ENCODE assay signal across 8 cellular contexts in the genomic region with DNA sequence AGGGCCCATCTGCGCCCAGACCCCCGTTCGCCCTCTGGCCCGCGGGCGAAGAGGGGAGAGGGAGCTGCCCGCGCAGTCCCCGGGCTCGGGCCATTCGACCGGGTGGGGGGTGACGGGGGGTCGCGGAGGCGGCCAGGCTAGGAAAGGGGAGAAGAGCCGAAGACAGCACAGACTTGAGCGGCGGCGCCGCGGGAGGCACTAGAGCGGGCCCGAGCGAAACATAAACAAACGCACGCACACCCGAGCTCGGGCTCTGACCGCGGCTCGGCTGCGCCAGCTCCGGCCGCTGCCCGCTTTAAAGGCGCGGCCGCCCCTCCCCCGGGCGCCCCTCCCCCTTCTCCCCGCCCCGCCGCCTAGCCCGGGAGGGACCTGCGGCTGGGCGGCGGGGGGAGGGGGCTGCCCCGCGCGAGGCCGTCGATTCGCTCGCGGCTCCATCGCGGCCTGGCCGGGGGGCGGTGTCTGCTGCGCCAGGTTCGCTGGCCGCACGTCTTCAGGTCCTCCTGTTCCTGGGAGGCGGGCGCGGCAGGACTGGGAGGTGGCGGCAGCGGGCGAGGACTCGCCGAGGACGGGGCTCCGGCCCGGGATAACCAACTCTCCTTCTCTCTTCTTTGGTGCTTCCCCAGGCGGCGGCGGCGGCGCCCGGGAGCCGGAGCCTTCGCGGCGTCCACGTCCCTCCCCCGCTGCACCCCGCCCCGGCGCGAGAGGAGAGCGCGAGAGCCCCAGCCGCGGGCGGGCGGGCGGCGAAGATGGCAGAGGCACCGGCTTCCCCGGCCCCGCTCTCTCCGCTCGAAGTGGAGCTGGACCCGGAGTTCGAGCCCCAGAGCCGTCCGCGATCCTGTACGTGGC. TPM values are rescaled to one million over a fixed set of nuclear protein-coding genes. Genes with fewer than 3 reads are reported as not detected.
DNase-seq lines count a peak whose midpoint lies in the region; ATAC-seq, FAIRE-seq and TF ChIP-seq lines count a peak whose summit lies in the region.

A gene (plus strand): TSS at position 455 of the 846 bp plus-strand sequence. CDS start 292 bp downstream, at position 747.

- ATAC-seq in GM19463 (IDR thresholded peaks at IDR 0.05; ENCODE audit: unreplicated experiment), result peak; percentile 23
- peak; percentile 59 for ATAC-seq in lung (ENCODE audit: insufficient read depth, low FRiP score)

- no peaks in the 10 kb centered on the region for H3K36me3 ChIP-seq in ACC112 (ENCODE audit: insufficient read depth, low read length)
- no peaks in the 10 kb centered on the region for H3K36me3 ChIP-seq in effector memory CD4-positive, alpha-beta T cell (ENCODE audit: control insufficient read depth, insufficient read depth, low read length)
- no peaks in the 10 kb centered on the region for H3K36me3 ChIP-seq in lung (ENCODE audit: control insufficient read depth in 2 of 2, insufficient read depth in 2 of 2, low read length in 2 of 2)

- peaks cover 20% of the 10 kb centered on the region for H3K4me1 ChIP-seq in ACC112 (ENCODE audit: control insufficient read depth, insufficient read depth, low read length, unreplicated experiment)
- peaks cover 24% of the 10 kb centered on the region for H3K4me1 ChIP-seq in effector memory CD4-positive, alpha-beta T cell (ENCODE audit: control insufficient read depth, insufficient read depth, low read length, poor library complexity, severe bottlenecking)
- H3K4me1 ChIP-seq in lung (ENCODE audit: control insufficient read depth in 2 of 2, insufficient read depth in 2 of 2, low read length in 2 of 2), result peaks cover 5 to 7% of the 10 kb centered on the region in 2 donors

- H3K27ac ChIP-seq in ACC112 (ENCODE audit: low read depth, low read length) (peak within 1 kb of the TSS; percentile 91), lung (ENCODE audit: low read depth in 1 of 2, low read length in 1 of 2) (peak within 1 kb of the TSS; percentile 99)
- peak within 1 kb of the TSS; percentile 79 for H3K27ac ChIP-seq in effector memory CD4-positive, alpha-beta T cell (ENCODE audit: insufficient read depth, low read length, poor library complexity, severe bottlenecking)

- no peak for TF ChIP-seq CTCF in lung (IDR thresholded peaks at IDR 0.05; ENCODE audit: control extremely low read depth, extremely low read depth)

- no peak for FAIRE-seq in GM19239 (lab: Jason Lieb, UNC)

- DNase-seq in NCI-H748 (lab: John Stamatoyannopoulos, UW; ENCODE audit: unreplicated experiment), result peak; percentile 94
- DNase-seq in effector memory CD4-positive, alpha-beta T cell, result peak; percentile 66 to 72 (median 67)
- peak; percentile 92 for DNase-seq in lung (ENCODE audit: low spot score)
- DNase-seq in stimulated activated CD4-positive, alpha-beta T cell treated with anti-CD3 and anti-CD28 coated beads, TNF-alpha, amount 100 ng/mL, for 4 hours (ENCODE audit: low read depth in 3 of 3), result peak; percentile 29 to 41 (median 35)
- no peak for DNase-seq in GM19239 (ENCODE audit: insufficient read length, low spot score)

- CTCF ChIA-PET in activated CD8-positive, alpha-beta memory T cell treated with anti-CD3 and anti-CD28 coated beads for 36 hours (lab: Charles Lee), result interaction anchor here (1.2 to 1.3 kb wide), 2 partner anchors 223 to 322 kb away, joined by 3 to 4 read pairs; no protein-coding TSS in a partner anchor

- WGBS in lung, 2 donors, result 0 to 2% methylated on average over 65 to 110 of the region's 110 CpGs

- H2AFZ ChIP-seq in ACC112 (ENCODE audit: low read length, unreplicated experiment), result peak within 1 kb of the TSS; percentile 54

- H3K27me3 ChIP-seq in ACC112 (ENCODE audit: insufficient read depth, low read length) (no peaks in the 10 kb centered on the region), lung (ENCODE audit: control insufficient read depth, insufficient read depth) (no peaks in the 10 kb centered on the region)
- H3K27me3 ChIP-seq in effector memory CD4-positive, alpha-beta T cell (replicated peaks; ENCODE audit: control insufficient read depth, insufficient read depth, low read length, poor library complexity, severe bottlenecking), result no peaks in the 10 kb centered on the region

- H3K79me2 ChIP-seq in ACC112 (ENCODE audit: control insufficient read depth, insufficient read depth, low read length, unreplicated experiment), result peaks cover 38% of the 10 kb centered on the region

- H3K9me3 ChIP-seq in effector memory CD4-positive, alpha-beta T cell (ENCODE audit: control insufficient read depth, low read length), result no peaks in the 10 kb centered on the region
- H3K9me3 ChIP-seq in lung (ENCODE audit: control insufficient read depth in 2 of 2, insufficient read depth in 1 of 2, low read length in 1 of 2), result no peaks in the 10 kb centered on the region

- POLR2A ChIA-PET in activated CD8-positive, alpha-beta memory T cell treated with anti-CD3 and anti-CD28 coated beads for 36 hours (lab: Charles Lee), result interaction anchor here (1.0 to 1.4 kb wide), 4 partner anchors 7 to 322 kb away, joined by 4 to 5 read pairs (median 4); no protein-coding TSS in a partner anchor

- H3K4me3 ChIP-seq in ACC112 (ENCODE audit: low read depth, low read length) (peak within 1 kb of the TSS; percentile 99), lung (peak within 1 kb of the TSS; percentile 87)
- peak within 1 kb of the TSS; percentile 91 for H3K4me3 ChIP-seq in effector memory CD4-positive, alpha-beta T cell (ENCODE audit: insufficient read depth, low read depth, low read length, poor library complexity, severe bottlenecking)

RNA-seq across cellular contexts. Expression of the gene that starts here (rescaled TPM):
- total RNA-seq in activated CD8-positive, alpha-beta memory T cell treated with anti-CD3 and anti-CD28 coated beads for 36 hours, result 10 to 100 TPM; 10.4 to 11.4 TPM
- 100 to 1,000 TPM in 1 of 2 donors, 10 to 100 TPM in 1; 57.9 to 101 TPM for total RNA-seq in lung
- polyA plus RNA-seq in lung, result 10 to 100 TPM; 12.1 to 22.1 TPM

Comparison
In these comparisons a context has a peak if more than half of its experiments do, and no peak if none do; other contexts are left out.
1. RNA of the gene that starts here (total RNA-seq): 57.9 to 101 TPM in lung; 10.4 to 11.4 TPM in activated CD8-positive, alpha-beta memory T cell treated with anti-CD3 and anti-CD28 coated beads for 36 hours; every median in the first group is over 4 times any median in the second.
2. Peak in every context shown above with its lines, with median percentiles within 50 percentile points of each other: H3K27ac ChIP-seq and H3K4me3 ChIP-seq.